11 cellular contexts compared by ENCODE assay signal in genomic region chr2:64274399-64275173, GRCh38.
DNase-seq lines count a peak whose midpoint lies in the region; ATAC-seq and TF ChIP-seq lines count a peak whose summit lies in the region.
"Had no signal": no experiment of that assay in that cellular context is flagged by ENCODE, and none has a peak within 500 bp of the region (broad histone marks: within the 10 kb centered on the region; RNA-seq: fewer than 3 reads in every experiment).

No MANE protein-coding gene starts in this region.

- H3K4me3 ChIP-seq in astrocyte of the spinal cord (ENCODE audit: low read depth, low read length) = no peak overlapping the region
- H3K4me3 ChIP-seq in left lung = peak overlapping the region in 1 of 2 donors; percentile 42

- ATAC-seq in left lung (no peak), HG02642 (IDR thresholded peaks at IDR 0.05; ENCODE audit: poor library complexity, unreplicated experiment) (no peak), HG03097 (IDR thresholded peaks at IDR 0.05; ENCODE audit: low FRiP score, unreplicated experiment) (no peak)
- ATAC-seq: effector memory CD8-positive, alpha-beta T cell had no signal

- in situ Hi-C loops in astrocyte of the spinal cord (cut with HindIII; ENCODE audit: low sequenced_read_pairs) = no loop called here

- peaks cover 15 to 49% of the 10 kb centered on the region in 2 donors for H3K4me1 ChIP-seq in left lung

- peaks cover 32% of the 10 kb centered on the region for H3K4me1 Mint-ChIP-seq in activated T-cell treated with anti-CD3 and anti-CD28 coated beads, Interleukin-2, amount 50 U/mL, for 24 hours (ENCODE audit: low read depth)

- intact Hi-C loops in left lung (cut with DNase I) = no loop called here

- no peaks in the 10 kb centered on the region for H3K36me3 ChIP-seq in left lung

- no peaks in the 10 kb centered on the region for H3K36me3 Mint-ChIP-seq in activated T-cell treated with anti-CD3 and anti-CD28 coated beads, Interleukin-2, amount 50 U/mL, for 24 hours (ENCODE audit: low read depth)

- H3K9me3 Mint-ChIP-seq in activated T-cell treated with anti-CD3 and anti-CD28 coated beads, Interleukin-2, amount 50 U/mL, for 24 hours = peaks cover 6% of the 10 kb centered on the region

- no peaks in the 10 kb centered on the region for H3K27me3 ChIP-seq in left lung

- H3K4me3 Mint-ChIP-seq in activated T-cell treated with anti-CD3 and anti-CD28 coated beads, Interleukin-2, amount 50 U/mL, for 24 hours = no peak overlapping the region
- H3K4me3 Mint-ChIP-seq: effector memory CD8-positive, alpha-beta T cell had no signal

- peak overlapping the region; percentile 35 for H3K27ac Mint-ChIP-seq in activated T-cell treated with anti-CD3 and anti-CD28 coated beads, Interleukin-2, amount 50 U/mL, for 24 hours
- H3K27ac Mint-ChIP-seq: effector memory CD8-positive, alpha-beta T cell had no signal

- no peaks in the 10 kb centered on the region for H3K9me3 ChIP-seq in left lung

- peak; percentile 46 for DNase-seq in activated T-cell treated with anti-CD3 and anti-CD28 coated beads, Interleukin-2, amount 50 U/mL, for 24 hours
- DNase-seq in activated T-cell treated with anti-CD3 and anti-CD28 coated beads for 4 hours = no peak
- DNase-seq in astrocyte of the spinal cord (ENCODE audit: low read depth, low spot score) = peak; percentile 27
- DNase-seq in left lung = no peak
- no peak for DNase-seq in DMS 273 treated with DMSO at 0.1 percent for 48 hours (lab: John Stamatoyannopoulos, UW)
- DNase-seq: effector memory CD8-positive, alpha-beta T cell; NCI-H2081; SHP77 had no signal

- no peaks in the 10 kb centered on the region for H3K27me3 Mint-ChIP-seq in activated T-cell treated with anti-CD3 and anti-CD28 coated beads, Interleukin-2, amount 50 U/mL, for 24 hours
- H3K27me3 Mint-ChIP-seq: effector memory CD8-positive, alpha-beta T cell had no signal

- H3K27ac ChIP-seq in left lung (peak overlapping the region; percentile 76 to 96), temporal lobe (ENCODE audit: low read depth, low read length) (peak overlapping the region; percentile 67)

- TF ChIP-seq CTCF in astrocyte of the spinal cord (IDR thresholded peaks at IDR 0.05; ENCODE audit: low read depth, low read length) = no peak
- no peak for TF ChIP-seq CTCF in left lung (IDR thresholded peaks at IDR 0.05)

Comparison
In these comparisons a context has a peak if more than half of its experiments do, and no peak if none do; other contexts are left out.
1. DNase-seq: peak in activated T-cell treated with anti-CD3 and anti-CD28 coated beads, Interleukin-2, amount 50 U/mL, for 24 hours (single experiment) and astrocyte of the spinal cord (single experiment); none in activated T-cell treated with anti-CD3 and anti-CD28 coated beads for 4 hours (single experiment), left lung (0 of 2) and DMS 273 treated with DMSO at 0.1 percent for 48 hours (single experiment).